Comparison of ENCODE assay signal across 22 cellular contexts in the genomic region with DNA sequence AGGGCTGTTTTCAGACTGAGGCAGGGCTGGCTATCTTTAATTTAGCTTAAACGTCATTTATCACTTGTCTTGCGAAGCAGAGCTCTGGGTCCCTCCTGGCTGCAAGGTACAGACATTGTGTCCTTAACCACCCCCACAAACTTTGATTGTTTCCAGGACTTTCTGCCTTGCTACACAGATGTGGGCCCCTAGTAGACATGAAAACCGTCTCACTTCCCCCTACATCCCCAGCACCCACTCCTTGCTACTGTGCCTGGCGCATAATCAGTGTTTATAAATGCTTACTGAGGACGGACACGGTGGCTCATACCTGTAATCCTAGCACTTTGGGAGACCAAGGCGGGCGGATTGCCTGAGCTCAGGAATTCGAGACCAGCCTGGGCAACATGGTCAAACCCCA. TPM values are rescaled to one million over a fixed set of nuclear protein-coding genes. Genes with fewer than 3 reads are reported as not detected.
DNase-seq lines count a peak whose midpoint lies in the region; ATAC-seq, FAIRE-seq and TF ChIP-seq lines count a peak whose summit lies in the region.
"Had no signal": no experiment of that assay in that cellular context is flagged by ENCODE, and none has a peak within 500 bp of the region (broad histone marks: within the 10 kb centered on the region; RNA-seq: fewer than 3 reads in every experiment).

No MANE protein-coding gene starts in this region.

- no peaks in the 10 kb centered on the region for H3K27me3 ChIP-seq in CD4-positive, alpha-beta memory T cell (ENCODE audit: insufficient read depth, low read length)
- H3K27me3 ChIP-seq: ovary, sigmoid colon, SJCRH30 had no signal

- FAIRE-seq in A549 (lab: Jason Lieb, UNC), result no peak
- FAIRE-seq: frontal cortex had no signal

- H3K27ac Mint-ChIP-seq in CD4-positive, alpha-beta memory T cell, result peak overlapping the region in 6 of 7 donors; percentile 24 to 85 (median 68)
- H3K27ac Mint-ChIP-seq in activated CD8-positive, alpha-beta T cell treated with anti-CD3 and anti-CD28 coated beads for 36 hours, result peak overlapping the region; percentile 99
- H3K27ac Mint-ChIP-seq in mesothelial cell of epicardium, result peak overlapping the region; percentile 93

- H3K4me1 ChIP-seq in A549, result peaks cover 48% of the 10 kb centered on the region
- H3K4me1 ChIP-seq in CD4-positive, alpha-beta memory T cell (ENCODE audit: insufficient read depth, low read length), result peaks cover 98% of the 10 kb centered on the region

- TF ChIP-seq POLR2A in A549 (IDR thresholded peaks at IDR 0.05; ENCODE audit: low read length), result no peak

- H3K4me2 ChIP-seq in A549, result peak overlapping the region; percentile 52

- peaks cover 63 to 95% (median 82%) of the 10 kb centered on the region in 4 donors for H3K4me1 Mint-ChIP-seq in CD4-positive, alpha-beta memory T cell
- peaks cover 90% of the 10 kb centered on the region for H3K4me1 Mint-ChIP-seq in activated CD8-positive, alpha-beta T cell treated with anti-CD3 and anti-CD28 coated beads for 36 hours (ENCODE audit: low read depth)
- peaks cover 85% of the 10 kb centered on the region for H3K4me1 Mint-ChIP-seq in mesothelial cell of epicardium

- no peaks in the 10 kb centered on the region for H3K27me3 Mint-ChIP-seq in CD4-positive, alpha-beta memory T cell
- no peaks in the 10 kb centered on the region for H3K27me3 Mint-ChIP-seq in activated CD8-positive, alpha-beta T cell treated with anti-CD3 and anti-CD28 coated beads for 36 hours
- H3K27me3 Mint-ChIP-seq in mesothelial cell of epicardium (ENCODE audit: low read depth), result no peaks in the 10 kb centered on the region
- H3K27me3 Mint-ChIP-seq: brain had no signal

- 90% methylated on average over 9 of the region's 9 CpGs for WGBS in A549 (ENCODE audit: missing lambda C conversion rate)

- TF ChIP-seq CTCF in A549 (IDR thresholded peaks at IDR 0.05), result no peak
- no peak for TF ChIP-seq CTCF in activated CD8-positive, alpha-beta T cell treated with anti-CD3 and anti-CD28 coated beads for 36 hours (IDR thresholded peaks at IDR 0.05)
- TF ChIP-seq CTCF in mesothelial cell of epicardium (IDR thresholded peaks at IDR 0.05; ENCODE audit: unreplicated experiment), result no peak

- no peak for TF ChIP-seq RAD21 in A549 (conservative IDR thresholded peaks at IDR 0.05 in 1 of 2, IDR thresholded peaks at IDR 0.05 in 1 of 2)

- POLR2A ChIA-PET in A549 (lab: Yijun Ruan, JAX), result no interaction called here
- POLR2A ChIA-PET in CD4-positive, alpha-beta memory T cell (lab: Charles Lee; ENCODE audit: partially characterized antibody), result interaction anchor here (4.0 to 34.5 kb wide), 4 partner anchors 12 to 54 kb away, joined by 31 to 895 read pairs (median 190); partner anchors contain the start of gene PIP4K2A
- POLR2A ChIA-PET in activated CD8-positive, alpha-beta T cell treated with anti-CD3 and anti-CD28 coated beads for 36 hours (lab: Charles Lee), result interaction anchor here (1.1 to 1.7 kb wide), 7 partner anchors 9 to 33 kb away, joined by 3 to 5 read pairs (median 3); no protein-coding TSS in a partner anchor

- peaks cover 7 to 12% of the 10 kb centered on the region in 2 donors for H3K36me3 Mint-ChIP-seq in CD4-positive, alpha-beta memory T cell
- H3K36me3 Mint-ChIP-seq in activated CD8-positive, alpha-beta T cell treated with anti-CD3 and anti-CD28 coated beads for 36 hours (ENCODE audit: low read depth), result peaks cover 26% of the 10 kb centered on the region
- no peaks in the 10 kb centered on the region for H3K36me3 Mint-ChIP-seq in mesothelial cell of epicardium
- H3K36me3 Mint-ChIP-seq: brain had no signal

- H3K9me3 ChIP-seq in A549, result no peaks in the 10 kb centered on the region
- no peaks in the 10 kb centered on the region for H3K9me3 ChIP-seq in CD4-positive, alpha-beta memory T cell (ENCODE audit: control insufficient read depth in 1 of 2, low read length in 2 of 2)
- H3K9me3 ChIP-seq: ovary, sigmoid colon, SJCRH30 had no signal

- H3K27ac ChIP-seq in A549, result peak overlapping the region; percentile 22 to 76; a peak in 5 of 6 replicates
- H3K27ac ChIP-seq in CD4-positive, alpha-beta memory T cell (ENCODE audit: low read depth, low read length), result no peak overlapping the region
- H3K27ac ChIP-seq: ovary, sigmoid colon, SJCRH30 had no signal

- DNase-seq in A549 (ENCODE audit: low read depth in 1 of 2, low spot score in 1 of 2) (no peak), mesothelial cell of epicardium (ENCODE audit: low spot score in 2 of 2, unreplicated experiment in 2 of 2) (no peak), DMS53 treated with DMSO at 0.1 percent for 48 hours (lab: John Stamatoyannopoulos, UW; ENCODE audit: unreplicated experiment) (no peak), SW480 (ENCODE audit: low spot score) (no peak)
- DNase-seq in CD4-positive, alpha-beta memory T cell, result no peak
- DNase-seq in activated CD8-positive, alpha-beta T cell treated with anti-CD3 and anti-CD28 coated beads for 36 hours, result no peak
- DNase-seq in effector CD4-positive, alpha-beta T cell, result no peak
- DNase-seq: activated gamma-delta T cell; DMS 273 treated with DMSO at 0.1 percent for 48 hours; GOT3; KBM-7; left cardiac atrium; NCI-H2081 treated with DMSO at 0.1 percent for 48 hours; NCI-H524 treated with DMSO at 0.1 percent for 48 hours; OCI-M1; ovary; sigmoid colon; SJCRH30; stimulated activated CD4-positive, alpha-beta T cell treated with anti-CD3 and anti-CD28 coated beads, Interleukin-1b, Interleukin-23, amount 100 ng/mL, for 48 hours had no signal

- H3K4me3 ChIP-seq in A549, result no peak overlapping the region
- no peak overlapping the region for H3K4me3 ChIP-seq in CD4-positive, alpha-beta memory T cell (ENCODE audit: low read length in 2 of 2)
- H3K4me3 ChIP-seq: ovary, sigmoid colon, SJCRH30 had no signal

- TF ChIP-seq EP300 in A549 (IDR thresholded peaks at IDR 0.05), result no peak

- no peaks in the 10 kb centered on the region for H3K36me3 ChIP-seq in CD4-positive, alpha-beta memory T cell (ENCODE audit: insufficient read depth, low read length)
- H3K36me3 ChIP-seq: ovary, sigmoid colon, SJCRH30 had no signal

- no peaks in the 10 kb centered on the region for H3K9me3 Mint-ChIP-seq in CD4-positive, alpha-beta memory T cell
- no peaks in the 10 kb centered on the region for H3K9me3 Mint-ChIP-seq in activated CD8-positive, alpha-beta T cell treated with anti-CD3 and anti-CD28 coated beads for 36 hours
- H3K9me3 Mint-ChIP-seq in mesothelial cell of epicardium, result no peaks in the 10 kb centered on the region
- H3K9me3 Mint-ChIP-seq: brain had no signal

- intact Hi-C loops in CD4-positive, alpha-beta memory T cell (cut with micrococcal nuclease), result loop anchor here (10.0 kb wide), 1 partner anchor 1135 kb away; the partner anchor contains the start of gene SKIDA1
- intact Hi-C loops in activated CD8-positive, alpha-beta T cell treated with anti-CD3 and anti-CD28 coated beads for 36 hours (cut with micrococcal nuclease), result loop anchor here (5.0 kb wide), 1 partner anchor 32 kb away; no protein-coding TSS in a partner anchor

- CTCF ChIA-PET in A549 (lab: Yijun Ruan, JAX), result interaction anchor here (0.7 kb wide), 1 partner anchor 21 kb away, joined by 3 read pairs; no protein-coding TSS in a partner anchor
- CTCF ChIA-PET in CD4-positive, alpha-beta memory T cell (lab: Charles Lee; ENCODE audit: partially characterized antibody), result interaction anchor here (1.5 to 6.0 kb wide), 2 partner anchors 7 to 46 kb away, joined by 3 to 37 read pairs; no protein-coding TSS in a partner anchor
- CTCF ChIA-PET in activated CD8-positive, alpha-beta T cell treated with anti-CD3 and anti-CD28 coated beads for 36 hours (lab: Charles Lee), result interaction anchor here (1.1 to 3.9 kb wide), 5 partner anchors 9 to 86 kb away, joined by 3 to 13 read pairs (median 3); no protein-coding TSS in a partner anchor

- ATAC-seq in A549 (no peak), GM21526 (IDR thresholded peaks at IDR 0.05; ENCODE audit: low FRiP score, unreplicated experiment) (no peak)
- ATAC-seq in activated CD8-positive, alpha-beta T cell treated with anti-CD3 and anti-CD28 coated beads for 36 hours, result peak; percentile 24
- ATAC-seq: left cardiac atrium had no signal

- H3K4me3 Mint-ChIP-seq in CD4-positive, alpha-beta memory T cell, result peak overlapping the region in 5 of 8 donors; percentile 6 to 60 (median 48)
- peak overlapping the region; percentile 3 for H3K4me3 Mint-ChIP-seq in activated CD8-positive, alpha-beta T cell treated with anti-CD3 and anti-CD28 coated beads for 36 hours
- peak overlapping the region; percentile 4 for H3K4me3 Mint-ChIP-seq in mesothelial cell of epicardium
- H3K4me3 Mint-ChIP-seq: brain had no signal

TF ChIP-seq in A549, 52 proteins besides CTCF, POLR2A, EP300 and RAD21 (continues in another document):
- no peak for TF ChIP-seq JUN (IDR thresholded peaks at IDR 0.05)
- TF ChIP-seq KDM1A (IDR thresholded peaks at IDR 0.05; ENCODE audit: low read depth), result no peak
- TF ChIP-seq HMGXB4 (CRISPR knock-in tag; IDR thresholded peaks at IDR 0.05; ENCODE audit: borderline replicate concordance), result no peak

RNA-seq across cellular contexts. Expression of gene PIP4K2A, which starts 54.5 kb away (rescaled TPM):
- polyA plus RNA-seq in A549 (2011; rRNA removed) (21.6 and 24.0 TPM in 2 replicates), A549 (2017; fragmentation: RNase III; extraction: RNeasy Plus Mini Kit Qiagen cat#74134 plus additional on column Dnase treatment) (18.4 to 23.1 TPM (median 20.4 TPM) in 3 replicates)
- 5.5 and 6.2 TPM in 2 replicates for polyA plus RNA-seq in A549 (2012; cell fraction: cytosol; rRNA removed)
- 1.8 and 3.8 TPM in 2 replicates for polyA plus RNA-seq in A549 (2012; cell fraction: nucleus; rRNA removed)
- 18.1 and 18.7 TPM in 2 replicates for polyA minus RNA-seq in A549 (2011; rRNA and poly(A)+ RNA removed)
- total RNA-seq in CD4-positive, alpha-beta memory T cell, result 100 to 1,000 TPM; 171 to 179 TPM
- polyA plus RNA-seq in CD4-positive, alpha-beta memory T cell, result 10 to 100 TPM; 33.4 to 87.0 TPM
- total RNA-seq in activated CD8-positive, alpha-beta T cell treated with anti-CD3 and anti-CD28 coated beads for 36 hours, result 100 to 1,000 TPM; 108 to 115 TPM
- 33.6 to 37.6 TPM (median 34.9 TPM) in 3 replicates for total RNA-seq in mesothelial cell of epicardium
